8 cellular contexts compared by ENCODE assay signal in the genomic region with DNA sequence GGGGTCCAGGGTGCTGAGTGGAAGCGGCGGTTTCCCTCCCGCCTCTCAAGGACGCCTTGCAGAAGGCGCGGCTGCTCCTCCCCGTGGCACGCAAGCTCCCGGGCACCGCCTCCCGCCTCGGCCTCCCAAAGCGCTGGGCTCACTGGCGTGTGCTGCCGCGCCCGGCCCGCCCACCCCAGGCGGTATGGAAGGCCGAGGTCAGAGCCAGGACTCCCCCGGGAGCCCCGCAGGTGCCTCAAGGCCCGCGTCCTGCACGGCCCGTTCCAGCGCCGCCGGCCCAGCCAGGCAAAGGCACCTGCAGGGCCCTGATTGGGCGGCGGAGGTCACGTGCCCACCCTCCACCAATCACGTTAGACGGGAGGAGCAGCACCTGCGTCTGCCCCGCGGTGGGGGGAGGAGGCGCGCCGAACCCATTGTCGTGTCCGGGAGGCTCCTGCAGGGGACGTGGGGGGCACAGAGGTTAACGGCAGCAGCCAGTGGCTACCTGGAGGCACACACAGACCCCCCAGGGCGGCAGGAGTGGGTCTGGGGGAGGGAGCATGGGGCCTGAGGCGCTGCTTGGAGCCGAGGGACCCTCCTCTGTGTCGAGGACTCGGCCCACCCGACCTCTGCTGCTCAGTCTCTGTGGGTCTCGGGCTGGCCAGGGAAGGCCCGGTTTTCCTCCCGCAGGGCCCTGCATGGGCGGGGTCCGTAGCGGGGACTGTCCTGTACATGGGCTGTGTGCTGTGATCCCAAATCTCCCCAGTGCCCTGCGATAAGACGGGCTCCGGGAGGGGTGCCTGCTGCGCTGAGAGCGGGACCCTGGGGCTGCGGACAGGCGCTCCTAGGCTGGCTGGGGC. TPM values are rescaled to one million over a fixed set of nuclear protein-coding genes. Genes with fewer than 3 reads are reported as not detected.
DNase-seq lines count a peak whose midpoint lies in the region; ATAC-seq and TF ChIP-seq lines count a peak whose summit lies in the region.

No MANE protein-coding gene starts in this region.

- in situ Hi-C loops in ACHN (cut with HindIII; ENCODE audit: low pct_ligation_motif_present, low pct_unique_long_range_greater_than_20kb, low sequenced_read_pairs): no loop called here

- peaks cover 18 to 85% (median 50%) of the 10 kb centered on the region in 6 donors for H3K4me1 ChIP-seq in spleen

- H3K9me3 ChIP-seq in spleen: no peaks in the 10 kb centered on the region

- peak overlapping the region; percentile 57 for H3K4me3 ChIP-seq in WI38 (ENCODE audit: low read depth, low read length)
- H3K4me3 ChIP-seq in spleen: peak overlapping the region; percentile 54 to 88 (median 72)

- DNase-seq in ACHN (peak; percentile 89), NCI-H2171 treated with DMSO at 0.1 percent for 48 hours (lab: John Stamatoyannopoulos, UW) (peak; percentile 96), caudate nucleus (lab: John Stamatoyannopoulos, UW) (peak; percentile 62 to 98 (median 93)), inferior parietal cortex (ENCODE audit: extremely low spot score) (peak; percentile 96), spleen (peak; percentile 98)

- TF ChIP-seq POLR2A in spleen (IDR thresholded peaks at IDR 0.05): peak in 2 of 3 donors; percentile 12 to 80

- no peaks in the 10 kb centered on the region for H3K36me3 ChIP-seq in spleen

- no peaks in the 10 kb centered on the region for H3K27me3 ChIP-seq in spleen (replicated peaks in 1 of 7)

- H3K27ac ChIP-seq in caudate nucleus (ENCODE audit: low read depth, low read length): peak overlapping the region; percentile 96
- peak overlapping the region; percentile 79 to 94 (median 86) for H3K27ac ChIP-seq in spleen

- 2 to 9% (median 5%) methylated on average over 27 to 63 of the region's 63 CpGs for WGBS in spleen, 5 donors

- ATAC-seq in GM18861 (IDR thresholded peaks at IDR 0.05; ENCODE audit: unreplicated experiment) (peak; percentile 71), HG03097 (IDR thresholded peaks at IDR 0.05; ENCODE audit: low FRiP score, unreplicated experiment) (peak; percentile 74)

- intact Hi-C loops in spleen (cut with DNase I; ENCODE audit: low total_unique reads): loop anchor here (10.0 kb wide), 3 partner anchors 65 to 105 kb away; a partner anchor contains a TSS

- TF ChIP-seq CTCF in WI38 (IDR thresholded peaks at IDR 0.05; ENCODE audit: low read depth, low read length): no peak
- TF ChIP-seq CTCF in spleen (IDR thresholded peaks at IDR 0.05 in 8 of 11, conservative IDR thresholded peaks at IDR 0.05 in 3 of 11): peak in 10 of 11 experiments; percentile 16 to 67 (median 43)

RNA-seq across cellular contexts. Expression of a gene that starts 2.0 kb away (rescaled TPM):
- total RNA-seq in spleen: 10 to 100 TPM in 4 of 7 donors, 1 to 10 TPM in 3; 3.1 to 63.4 (median 12.5) TPM
- 1 to 10 TPM in 2 of 3 donors, under 1 TPM in 1; 0.83 to 6.7 (median 4.8) TPM for polyA plus RNA-seq in spleen

RNA-seq across cellular contexts. Expression of a gene that starts 5.0 kb away (rescaled TPM):
- 1 to 10 TPM in 6 of 7 donors, not detected in 1; 2.3 to 7.4 (median 3.8) TPM for total RNA-seq in spleen
- polyA plus RNA-seq in spleen: 1 to 10 TPM; 3.2 to 4.3 (median 3.7) TPM

RNA-seq across cellular contexts. Expression of a gene that starts 5.5 kb away (rescaled TPM):
- 100 to 1,000 TPM in 6 of 7 donors, 10 to 100 TPM in 1; 97.6 to 170 (median 105) TPM for total RNA-seq in spleen
- polyA plus RNA-seq in spleen: 100 to 1,000 TPM in 2 of 3 donors, 10 to 100 TPM in 1; 90.8 to 154 (median 123) TPM

RNA-seq across cellular contexts. Expression of a gene that starts 27.3 kb away (rescaled TPM):
- total RNA-seq in spleen: 100 to 1,000 TPM; 134 to 457 (median 378) TPM
- 1,000 to 10,000 TPM in 1 of 3 donors, 100 to 1,000 TPM in 2; 462 to 1,396 (median 703) TPM for polyA plus RNA-seq in spleen

RNA-seq across cellular contexts. Expression of a gene that starts 32.8 kb away (rescaled TPM):
- total RNA-seq in spleen: 1 to 10 TPM; 1.8 to 8.3 (median 3.3) TPM
- 1 to 10 TPM; 1.3 to 4.7 (median 2.3) TPM for polyA plus RNA-seq in spleen

Comparison
In these comparisons a context has a peak if more than half of its experiments do, and no peak if none do; other contexts are left out.
1. Peak in every context shown above with its lines: DNase-seq, ATAC-seq, H3K4me3 ChIP-seq and H3K27ac ChIP-seq.